10 cellular contexts compared by ENCODE assay signal in genomic region chr1:15756143-15757015, GRCh38. TPM values are rescaled to one million over a fixed set of nuclear protein-coding genes. Genes with fewer than 3 reads are reported as not detected.
DNase-seq lines count a peak whose midpoint lies in the region; ATAC-seq and TF ChIP-seq lines count a peak whose summit lies in the region.
"Had no signal": no experiment of that assay in that cellular context is flagged by ENCODE, and none has a peak within 500 bp of the region (broad histone marks: within the 10 kb centered on the region; RNA-seq: fewer than 3 reads in every experiment).

No MANE protein-coding gene starts in this region.

- peak overlapping the region in 3 of 4 donors; percentile 40 to 71 (median 69) for H3K4me3 ChIP-seq in Peyer's patch
- peak overlapping the region; percentile 19 to 78 (median 69) for H3K4me3 ChIP-seq in stomach

- no peaks in the 10 kb centered on the region for H3K9me3 ChIP-seq in Peyer's patch
- H3K9me3 ChIP-seq in stomach = no peaks in the 10 kb centered on the region

- H3K27me3 ChIP-seq in Peyer's patch (peaks cover 0 to 3% of the 10 kb centered on the region in 2 donors), stomach (peaks cover 0 to 51% (median 17%) of the 10 kb centered on the region in 3 donors)

- ATAC-seq in GM21381 (IDR thresholded peaks at IDR 0.05; ENCODE audit: unreplicated experiment) (no peak), HG03469 (IDR thresholded peaks at IDR 0.05; ENCODE audit: unreplicated experiment) (no peak)

- no peak for TF ChIP-seq CTCF in Peyer's patch (IDR thresholded peaks at IDR 0.05)
- no peak for TF ChIP-seq CTCF in stomach (IDR thresholded peaks at IDR 0.05)

- peak; percentile 34 for DNase-seq in NCI-H748 (lab: John Stamatoyannopoulos, UW; ENCODE audit: unreplicated experiment)
- DNase-seq in NCI-H748 treated with DMSO at 0.1 percent for 48 hours (lab: John Stamatoyannopoulos, UW) = no peak
- peak in 2 of 3 donors; percentile 85 to 88 for DNase-seq in Peyer's patch
- peak; percentile 49 for DNase-seq in foreskin melanocyte
- peak; percentile 80 for DNase-seq in stomach
- DNase-seq in epidermal melanocyte (ENCODE audit: insufficient read length, low spot score) = no peak

- peaks cover 0 to 45% (median 5%) of the 10 kb centered on the region in 4 donors for H3K4me1 ChIP-seq in Peyer's patch
- H3K4me1 ChIP-seq in stomach = peaks cover 46 to 61% (median 55%) of the 10 kb centered on the region in 4 donors

- WGBS in stomach, 5 donors = 21 to 47% (median 31%) methylated on average over 21 of the region's 21 CpGs

- TF ChIP-seq EP300 in stomach (IDR thresholded peaks at IDR 0.05) = no peak

- peak; percentile 94 to 98 for TF ChIP-seq POLR2A in Peyer's patch (IDR thresholded peaks at IDR 0.05)
- peak in 1 of 4 donors; percentile 49 for TF ChIP-seq POLR2A in stomach (IDR thresholded peaks at IDR 0.05)

- H3K36me3 ChIP-seq in Peyer's patch = peaks cover 0 to 3% (median 0%) of the 10 kb centered on the region in 3 donors
- H3K36me3 ChIP-seq in stomach = no peaks in the 10 kb centered on the region

- intact Hi-C loops in stomach (cut with DNase I; ENCODE audit: low total_unique reads) = no loop called here

- H3K27ac ChIP-seq in Peyer's patch (peak overlapping the region in 3 of 4 donors; percentile 82 to 95 (median 85)), stomach (peak overlapping the region; percentile 63 to 84 (median 80))

RNA-seq across cellular contexts. Expression of gene FBLIM1, which starts 2.2 kb away (rescaled TPM):
- 100 to 1,000 TPM in 3 of 4 donors, 10 to 100 TPM in 1; 50.3 to 502 (median 337) TPM for total RNA-seq in Peyer's patch
- total RNA-seq in stomach = 10 to 100 TPM; 47.0 to 92.1 (median 81.3) TPM
- polyA plus RNA-seq in stomach = 100 to 1,000 TPM in 1 of 3 donors, 10 to 100 TPM in 2; 17.5 to 128 (median 44.6) TPM

RNA-seq across cellular contexts. Expression of gene TMEM82, which starts 14.1 kb away (rescaled TPM):
- total RNA-seq in Peyer's patch (10 to 100 TPM in 3 of 4 donors, 1 to 10 TPM in 1; 2.5 to 42.4 (median 32.7) TPM), stomach (1 to 10 TPM in 2 of 5 donors, not detected in 3; 2.2 to 4.9 TPM)
- polyA plus RNA-seq in stomach = under 1 TPM in 2 of 3 donors, not detected in 1; 0.10 to 0.75 TPM
- total RNA-seq: osteocyte had no signal
- polyA plus RNA-seq: AG04450 had no signal

RNA-seq across cellular contexts. Expression of gene SLC25A34, which starts 20.3 kb away (rescaled TPM):
- total RNA-seq in Peyer's patch (100 to 1,000 TPM in 1 of 4 donors, 10 to 100 TPM in 3; 32.2 to 127 (median 69.5) TPM), stomach (10 to 100 TPM in 2 of 5 donors, 1 to 10 TPM in 2, not detected in 1; 1.8 to 16.9 (median 7.5) TPM)
- 1 to 10 TPM in 2 of 3 donors, under 1 TPM in 1; 0.75 to 4.1 (median 1.9) TPM for polyA plus RNA-seq in stomach

RNA-seq across cellular contexts. Expression of gene UQCRHL, which starts 51.1 kb away (rescaled TPM):
- total RNA-seq in Peyer's patch = 1 to 10 TPM; 1.3 to 2.5 (median 1.6) TPM
- total RNA-seq in stomach = 10 to 100 TPM in 1 of 5 donors, 1 to 10 TPM in 2, under 1 TPM in 1, not detected in 1; 0.58 to 11.0 (median 2.0) TPM
- polyA plus RNA-seq in stomach = 1 to 10 TPM; 2.4 to 3.4 (median 3.2) TPM

Comparison
In these comparisons a context has a peak if more than half of its experiments do, and no peak if none do; other contexts are left out.
1. DNase-seq: peak in NCI-H748 (single experiment), Peyer's patch (2 of 3), foreskin melanocyte (single experiment) and stomach (single experiment); none in NCI-H748 treated with DMSO at 0.1 percent for 48 hours (single experiment) and epidermal melanocyte (single experiment).